1 cellular context compared by ENCODE assay signal in genomic region chr15:73647259-73648026, GRCh38.
TF ChIP-seq lines count a peak whose summit lies in the region.

No MANE protein-coding gene starts in this region.

TF ChIP-seq in GM23338, 12 proteins besides CTCF, POLR2A, EP300 and RAD21 (continued from another document):
- TF ChIP-seq ZNF462 (CRISPR knock-in tag; IDR thresholded peaks at IDR 0.05) (no peak), CREB1 (CRISPR knock-in tag; IDR thresholded peaks at IDR 0.05; ENCODE audit: low read depth) (no peak), ETS1 (IDR thresholded peaks at IDR 0.05) (no peak), EZH2 (IDR thresholded peaks at IDR 0.05; ENCODE audit: low read depth, unreplicated experiment) (no peak), POLR2AphosphoS5 (IDR thresholded peaks at IDR 0.05; ENCODE audit: low read depth) (no peak), ZNF331 (CRISPR knock-in tag; IDR thresholded peaks at IDR 0.05; ENCODE audit: low read depth) (no peak), REST (IDR thresholded peaks at IDR 0.05; ENCODE audit: unreplicated experiment) (no peak), ZNF114 (CRISPR knock-in tag; IDR thresholded peaks at IDR 0.05) (no peak), STAT1 (IDR thresholded peaks at IDR 0.05; ENCODE audit: unreplicated experiment) (no peak), JUNB (IDR thresholded peaks at IDR 0.05; ENCODE audit: unreplicated experiment) (no peak), EZH2phosphoT487 (IDR thresholded peaks at IDR 0.05; ENCODE audit: unreplicated experiment) (no peak)
